ENCODE assay signal across 9 cellular contexts in the genomic region with DNA sequence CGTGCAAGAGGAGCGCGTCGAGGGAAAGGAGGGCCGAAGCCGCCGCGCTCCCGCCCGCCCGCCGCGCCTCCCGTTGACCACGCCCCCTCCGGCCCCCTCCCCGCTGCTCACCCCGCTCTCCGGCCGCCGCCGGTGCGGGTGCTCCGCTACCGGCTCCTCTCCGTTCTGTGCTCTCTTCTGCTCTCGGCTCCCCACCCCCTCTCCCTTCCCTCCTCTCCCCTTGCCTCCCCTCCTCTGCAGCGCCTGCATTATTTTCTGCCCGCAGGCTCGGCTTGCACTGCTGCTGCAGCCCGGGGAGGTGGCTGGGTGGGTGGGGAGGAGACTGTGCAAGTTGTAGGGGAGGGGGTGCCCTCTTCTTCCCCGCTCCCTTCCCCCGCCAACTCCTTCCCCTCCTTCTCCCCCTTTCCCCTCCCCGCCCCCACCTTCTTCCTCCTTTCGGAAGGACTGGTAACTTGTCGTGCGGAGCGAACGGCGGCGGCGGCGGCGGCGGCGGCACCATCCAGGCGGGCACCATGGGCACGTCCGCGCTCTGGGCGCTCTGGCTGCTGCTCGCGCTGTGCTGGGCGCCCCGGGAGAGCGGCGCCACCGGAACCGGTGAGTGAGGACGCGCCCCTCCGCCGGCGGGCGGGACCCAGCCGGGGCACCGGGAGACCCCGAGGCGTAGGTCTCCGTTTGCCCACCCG. TPM values are rescaled to one million over a fixed set of nuclear protein-coding genes. Genes with fewer than 3 reads are reported as not detected.
A peak's percentile ranks its signal among the peaks of the same experiment; 100 is the strongest.
DNase-seq lines count a peak whose midpoint lies in the region; ATAC-seq, FAIRE-seq and TF ChIP-seq lines count a peak whose summit lies in the region.
"Had no signal": no experiment of that assay in that cellular context is flagged by ENCODE, and none has a peak within 500 bp of the region (broad histone marks: within the 10 kb centered on the region; RNA-seq: fewer than 3 reads in every experiment).

A gene (plus strand): TSS at position 110 of the 683 bp plus-strand sequence. CDS start 403 bp downstream, at position 513.

- no peak for DNase-seq in LNCaP clone FGC (ENCODE audit: low read depth)
- peak; percentile 62 for DNase-seq in WTC11 (ENCODE audit: low spot score)
- peak in 1 of 2 experiments; percentile 81 for DNase-seq in H1 (ENCODE audit: low read depth in 1 of 2, low spot score in 2 of 2)
- DNase-seq in memory B cell (ENCODE audit: low spot score in 2 of 2) = peak in 1 of 2 donors; percentile 13
- no peak for DNase-seq in stimulated activated naive B cell treated with anti-CD40 and anti-IgM and Interleukin-4, amounts not matched to agents 10 μg/mL and 1 μg/mL and 100 μg/mL, for 72 hours
- DNase-seq in NK-92 treated with Interleukin-12 subunit alpha and Interleukin-12 subunit beta, amount 100 ng/mL, for 24 hours (lab: John Stamatoyannopoulos, UW) = no peak

- TF ChIP-seq POLR2A in H1 (IDR thresholded peaks at IDR 0.05; ENCODE audit: control extremely low read depth in 1 of 2, low read depth in 2 of 2, low read length in 2 of 2) = no peak

- H2BK120ac ChIP-seq in H1 (replicated peaks; ENCODE audit: low read depth, low read length) = peak within 1 kb of the TSS; percentile 58

- peaks cover 6% of the 10 kb centered on the region; the same call in 1 of the 2 replicates for H3K79me1 ChIP-seq in H1 (ENCODE audit: low read depth, low read length)

- H3K4ac ChIP-seq in H1 (replicated peaks; ENCODE audit: insufficient read length, low read depth, low read length) = peak within 1 kb of the TSS; percentile 13

- H2BK15ac ChIP-seq in H1 (ENCODE audit: low read length) = 0 out of 2 replicates have a peak within 1 kb of the TSS, but pooled peaks have one; percentile 5

- H4K8ac ChIP-seq in H1 (ENCODE audit: extremely low read depth, insufficient read depth, low read length) = peak within 1 kb of the TSS; percentile 93; the same call in 1 of the 2 replicates

- peak within 1 kb of the TSS; percentile 38 for H3K27ac Mint-ChIP-seq in WTC11
- no peak within 1 kb of the TSS for H3K27ac Mint-ChIP-seq in memory B cell
- peak within 1 kb of the TSS; percentile 48 for H3K27ac Mint-ChIP-seq in stimulated activated naive B cell treated with anti-CD40 and anti-IgM and Interleukin-4, amounts not matched to agents 10 μg/mL and 1 μg/mL and 100 μg/mL, for 72 hours

- no peaks in the 10 kb centered on the region for H3K9me3 ChIP-seq in ES-I3 (ENCODE audit: control insufficient read depth, insufficient read depth, low read length)
- no peaks in the 10 kb centered on the region for H3K9me3 ChIP-seq in H1 (ENCODE audit: insufficient read depth in 2 of 2, low read depth in 1 of 2, low read length in 1 of 2)

- H3K4me1 Mint-ChIP-seq in WTC11 (peaks cover 50% of the 10 kb centered on the region), memory B cell (peaks cover 10% of the 10 kb centered on the region)
- H3K4me1 Mint-ChIP-seq in stimulated activated naive B cell treated with anti-CD40 and anti-IgM and Interleukin-4, amounts not matched to agents 10 μg/mL and 1 μg/mL and 100 μg/mL, for 72 hours = peaks cover 10 to 23% of the 10 kb centered on the region in 2 donors

- no peak within 1 kb of the TSS; the same call in 1 of the 2 replicates for H2AK5ac ChIP-seq in H1 (ENCODE audit: low read depth, low read length)

- CTCF ChIA-PET in WTC11 (lab: Charles Lee) = no interaction called here
- CTCF ChIA-PET in H1 (lab: Charles Lee; ENCODE audit: partially characterized antibody) = no interaction called here

- H3K9ac ChIP-seq in ES-I3 (ENCODE audit: low read depth, low read length) (peak within 1 kb of the TSS; percentile 84), H1 (replicated peaks in 1 of 4; ENCODE audit: extremely low read depth in 1 of 4, low read depth in 3 of 4, low read length in 3 of 4) (peak within 1 kb of the TSS; percentile 60 to 88 (median 78))

- H3K27me3 ChIP-seq in H1 (replicated peaks in 1 of 4; ENCODE audit: control insufficient read depth in 3 of 4, extremely low read depth in 1 of 4, insufficient read depth in 3 of 4, low read length in 3 of 4) = peaks cover 0 to 7% (median 3%) of the 10 kb centered on the region in 4 experiments; a peak in 3 of 7 replicates

- H3K36me3 ChIP-seq in ES-I3 (ENCODE audit: insufficient read depth, low read length) (no peaks in the 10 kb centered on the region), H1 (ENCODE audit: control insufficient read depth in 2 of 4, insufficient read depth in 4 of 4, low read length in 3 of 4) (no peaks in the 10 kb centered on the region)

- peaks cover 12 to 14% of the 10 kb centered on the region in 2 experiments for H4K20me1 ChIP-seq in H1 (replicated peaks in 1 of 2; ENCODE audit: control insufficient read depth in 1 of 2, insufficient read depth in 2 of 2, low read length in 2 of 2)

- peak within 1 kb of the TSS; percentile 2; the same call in 1 of the 2 replicates for H2AFZ ChIP-seq in H1 (ENCODE audit: low read length)

- peaks cover 15% of the 10 kb centered on the region; the same call in 1 of the 2 replicates for H3K23me2 ChIP-seq in H1 (ENCODE audit: low read depth, low read length)

- H4K91ac ChIP-seq in H1 (replicated peaks; ENCODE audit: insufficient read length, low read length) = peak within 1 kb of the TSS; percentile 63

- H3K4me1 ChIP-seq in ES-I3 (ENCODE audit: insufficient read depth, low read length) = peaks cover 3% of the 10 kb centered on the region; the same call in 1 of the 2 replicates
- H3K4me1 ChIP-seq in H1 (replicated peaks in 1 of 4; ENCODE audit: control insufficient read depth in 3 of 4, insufficient read depth in 4 of 4, low read length in 3 of 4) = peaks cover 3 to 19% (median 15%) of the 10 kb centered on the region in 4 experiments

- H3K4me2 ChIP-seq in H1 (ENCODE audit: insufficient read depth in 1 of 2, low read depth in 2 of 2, low read length in 2 of 2) = peak within 1 kb of the TSS; percentile 91 to 94

- H2BK5ac ChIP-seq in H1 (ENCODE audit: low read depth, low read length) = peak within 1 kb of the TSS; percentile 86

- H3K27ac ChIP-seq in H1 (ENCODE audit: low read depth, low read length) = peak within 1 kb of the TSS; percentile 30; the same call in 1 of the 2 replicates

- no peak for TF ChIP-seq EP300 in H1 (IDR thresholded peaks at IDR 0.05; ENCODE audit: borderline replicate concordance in 1 of 2, low read depth in 2 of 2, low read length in 2 of 2)

- no peak within 1 kb of the TSS for H3K14ac ChIP-seq in H1 (ENCODE audit: insufficient read length)

- TF ChIP-seq RAD21 in H1 (IDR thresholded peaks at IDR 0.05 in 1 of 2, conservative IDR thresholded peaks at IDR 0.05 in 1 of 2; ENCODE audit: low read depth in 2 of 2, low read length in 2 of 2) = no peak

- H3K36me3 Mint-ChIP-seq in WTC11 = peaks cover 21% of the 10 kb centered on the region
- no peaks in the 10 kb centered on the region for H3K36me3 Mint-ChIP-seq in memory B cell
- H3K36me3 Mint-ChIP-seq in stimulated activated naive B cell treated with anti-CD40 and anti-IgM and Interleukin-4, amounts not matched to agents 10 μg/mL and 1 μg/mL and 100 μg/mL, for 72 hours = peaks cover 2 to 3% of the 10 kb centered on the region in 2 donors

- peak within 1 kb of the TSS; percentile 77 for H3K56ac ChIP-seq in H1 (replicated peaks; ENCODE audit: insufficient read length, low read depth, low read length)

- H3K4me3 ChIP-seq in LNCaP clone FGC (ENCODE audit: low read depth, low read length) = peak within 1 kb of the TSS; percentile 73
- peak within 1 kb of the TSS; percentile 68 to 79 (median 74) for H3K4me3 ChIP-seq in H1 (ENCODE audit: extremely low read depth in 1 of 4, insufficient read depth in 2 of 4, low read depth in 3 of 4, low read length in 4 of 4)

- H3K9me3 Mint-ChIP-seq in WTC11 (peaks cover 8% of the 10 kb centered on the region), memory B cell (peaks cover 4% of the 10 kb centered on the region)
- H3K9me3 Mint-ChIP-seq in stimulated activated naive B cell treated with anti-CD40 and anti-IgM and Interleukin-4, amounts not matched to agents 10 μg/mL and 1 μg/mL and 100 μg/mL, for 72 hours = peaks cover 0 to 4% of the 10 kb centered on the region in 2 donors

- peak within 1 kb of the TSS; percentile 82 for H2BK12ac ChIP-seq in H1 (ENCODE audit: low read depth, low read length)

- ATAC-seq in GM21723 (IDR thresholded peaks at IDR 0.05; ENCODE audit: unreplicated experiment) (peak; percentile 45), WTC11 (peak; percentile 33), memory B cell (ENCODE audit: low read depth) (peak; percentile 39)
- peak; percentile 51 to 55 for ATAC-seq in stimulated activated naive B cell treated with anti-CD40 and anti-IgM and Interleukin-4, amounts not matched to agents 10 μg/mL and 1 μg/mL and 100 μg/mL, for 72 hours (replicated peaks)

- no peak within 1 kb of the TSS for H2BK20ac ChIP-seq in H1 (ENCODE audit: low read length)

- H3K4me3 Mint-ChIP-seq in WTC11 (peak within 1 kb of the TSS; percentile 84), memory B cell (peak within 1 kb of the TSS; percentile 82)
- peak within 1 kb of the TSS; percentile 81 to 84 for H3K4me3 Mint-ChIP-seq in stimulated activated naive B cell treated with anti-CD40 and anti-IgM and Interleukin-4, amounts not matched to agents 10 μg/mL and 1 μg/mL and 100 μg/mL, for 72 hours

- TF ChIP-seq CTCF in LNCaP clone FGC (IDR thresholded peaks at IDR 0.05; ENCODE audit: control insufficient read depth, extremely low read depth, insufficient read depth) (no peak), WTC11 (IDR thresholded peaks at IDR 0.05) (no peak), H1 (IDR thresholded peaks at IDR 0.05; ENCODE audit: control extremely low read depth in 1 of 3, insufficient read depth in 1 of 3, low read depth in 1 of 3, low read length in 3 of 3) (no peak)

- WGBS in H1 (ENCODE audit: extremely low coverage in 1 of 2, insufficient coverage in 1 of 2, insufficient read length in 1 of 2, insufficient replicate concordance in 2 of 2, low coverage in 1 of 2, low lambda C conversion rate in 2 of 2, missing lambda C conversion rate in 1 of 2), 2 experiments = 1% methylated on average over 16 of the region's 71 CpGs; no CpG with 5 or more reads in 1 of the 2 experiments

- H3K27me3 Mint-ChIP-seq in WTC11 (ENCODE audit: low read depth) = peaks cover 30% of the 10 kb centered on the region
- peaks cover 29% of the 10 kb centered on the region for H3K27me3 Mint-ChIP-seq in memory B cell
- H3K27me3 Mint-ChIP-seq in stimulated activated naive B cell treated with anti-CD40 and anti-IgM and Interleukin-4, amounts not matched to agents 10 μg/mL and 1 μg/mL and 100 μg/mL, for 72 hours = peaks cover 73 to 80% of the 10 kb centered on the region in 2 donors

- H3K18ac ChIP-seq in H1 (ENCODE audit: extremely low read depth, low read length) = peak within 1 kb of the TSS; percentile 86

- POLR2A ChIA-PET in WTC11 (lab: Charles Lee) (interaction anchor here (1.4 kb wide), 1 partner anchor 11 kb away, joined by 3 read pairs; no protein-coding TSS in a partner anchor), H1 (lab: Charles Lee; ENCODE audit: partially characterized antibody) (interaction anchor here (1.4 to 3.2 kb wide), 7 partner anchors 8 to 380 kb away, joined by 3 to 16 read pairs (median 3); no protein-coding TSS in a partner anchor)

- H4K5ac ChIP-seq in H1 (ENCODE audit: insufficient read length, low read depth, low read length) = peak within 1 kb of the TSS; percentile 57

- no peak within 1 kb of the TSS for H3K23ac ChIP-seq in H1 (ENCODE audit: insufficient read length)

- no peak for FAIRE-seq in H1 (lab: Jason Lieb, UNC)
- FAIRE-seq: colon had no signal

- peaks cover 12 to 72% of the 10 kb centered on the region in 2 experiments for H3K79me2 ChIP-seq in H1 (ENCODE audit: control insufficient read depth in 1 of 2, insufficient read depth in 2 of 2, low read length in 2 of 2)

RNA-seq across cellular contexts. Expression of the gene that starts here (rescaled TPM):
- 40.8 to 57.1 TPM (median 56.6 TPM) in 3 replicates for total RNA-seq in WTC11 (2021)
- total RNA-seq in H1 (2021; fragmentation: NEBNext Ultra II Directional; extraction: Animal tissue kit (Norgen Biotek cat#: 25700)) = 43.6 and 49.1 TPM in 2 replicates
- polyA plus RNA-seq in H1 (2011; rRNA removed) = 19.1 and 24.2 TPM in 2 replicates
- 26.7 TPM for polyA plus RNA-seq in H1 (2011; cell fraction: cytosol; rRNA removed)
- 36.8 TPM for polyA plus RNA-seq in H1 (2011; cell fraction: nucleus; rRNA removed)
- 25.5 to 30.7 TPM (median 27.7 TPM) in 4 replicates for polyA plus RNA-seq in H1 (2012, experiment 1 of 2)
- 2.3 TPM for polyA plus RNA-seq in H1 (2012, experiment 2 of 2)
- 33.5 TPM for polyA plus RNA-seq in H1 (2013, experiment 1 of 2)
- 35.4 TPM for polyA plus RNA-seq in H1 (2013, experiment 2 of 2)
- polyA minus RNA-seq in H1 (2011; rRNA and poly(A)+ RNA removed) = 80.2 and 84.8 TPM in 2 replicates
- 32.7 TPM for polyA minus RNA-seq in H1 (2011; cell fraction: cytosol; rRNA and poly(A)+ RNA removed)
- polyA minus RNA-seq in H1 (2011; cell fraction: nucleus; rRNA and poly(A)+ RNA removed) = 52.0 TPM
